In the genomic region with DNA sequence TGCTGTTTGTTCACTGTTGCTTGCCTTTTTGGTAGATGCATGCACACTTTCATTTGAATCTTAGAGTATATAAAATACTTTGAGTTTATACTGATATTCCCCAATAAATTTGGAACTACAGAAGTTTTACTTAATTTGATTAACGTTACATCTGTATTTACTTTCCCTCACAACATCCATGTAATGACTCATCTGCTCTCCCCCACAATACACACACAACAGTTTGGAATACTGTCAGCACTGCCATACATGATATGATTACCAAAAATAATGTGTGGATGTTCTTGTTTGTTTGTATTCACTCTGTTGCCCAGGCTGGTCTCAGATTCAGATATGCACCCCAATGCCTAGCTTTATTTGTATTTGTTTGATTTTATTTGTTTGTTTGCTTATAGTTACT, we compare ENCODE assay signal across 15 cellular contexts.
DNase-seq lines count a peak whose midpoint lies in the region; ATAC-seq and TF ChIP-seq lines count a peak whose summit lies in the region.
"Had no signal": no experiment of that assay in that cellular context is flagged by ENCODE, and none has a peak within 500 bp of the region (broad histone marks: within the 10 kb centered on the region; RNA-seq: fewer than 3 reads in every experiment).

No MANE protein-coding gene starts in this region.

- H3K27me3 Mint-ChIP-seq in CD8-positive, alpha-beta memory T cell, result no peaks in the 10 kb centered on the region
- H3K27me3 Mint-ChIP-seq: B cell; CD4-positive, alpha-beta T cell had no signal

- H3K4me3 ChIP-seq in IMR-90 (ENCODE audit: insufficient read depth, low read depth, low read length), result no peak overlapping the region
- H3K4me3 ChIP-seq in astrocyte of the spinal cord (ENCODE audit: low read depth, low read length), result no peak overlapping the region
- no peak overlapping the region for H3K4me3 ChIP-seq in fibroblast of villous mesenchyme (ENCODE audit: low read depth, low read length)
- no peak overlapping the region for H3K4me3 ChIP-seq in right atrium auricular region
- H3K4me3 ChIP-seq in CD8-positive, alpha-beta memory T cell (ENCODE audit: low read length), result no peak overlapping the region

- no peaks in the 10 kb centered on the region for H3K4me1 Mint-ChIP-seq in CD8-positive, alpha-beta memory T cell
- H3K4me1 Mint-ChIP-seq: B cell had no signal

- no TSS peak for BruUV-seq in IMR-90 (replicated peaks; lab: Mats Ljungman, UMichigan)

- H3K9me3 ChIP-seq in IMR-90 (ENCODE audit: control insufficient read depth, insufficient read depth, low read length), result no peaks in the 10 kb centered on the region
- no peaks in the 10 kb centered on the region for H3K9me3 ChIP-seq in right atrium auricular region
- H3K9me3 ChIP-seq in CD8-positive, alpha-beta memory T cell (ENCODE audit: low read length), result no peaks in the 10 kb centered on the region

- H3K36me3 ChIP-seq in IMR-90 (ENCODE audit: control insufficient read depth, insufficient read depth, low read length) (no peaks in the 10 kb centered on the region), right atrium auricular region (no peaks in the 10 kb centered on the region)
- no peaks in the 10 kb centered on the region for H3K36me3 ChIP-seq in CD8-positive, alpha-beta memory T cell (ENCODE audit: insufficient read depth, low read length)

- H3K18ac ChIP-seq in IMR-90 (ENCODE audit: low read depth, low read length), result no peak overlapping the region

- H3K4ac ChIP-seq in IMR-90 (ENCODE audit: low read depth, low read length), result no peak overlapping the region

- TF ChIP-seq POLR2A in IMR-90 (IDR thresholded peaks at IDR 0.05; ENCODE audit: low read depth, low read length), result no peak

- peaks cover 4% of the 10 kb centered on the region; the same call in 1 of the 2 replicates for H3K9me1 ChIP-seq in IMR-90 (ENCODE audit: insufficient read depth, low read length)

- H2BK5ac ChIP-seq in IMR-90 (ENCODE audit: low read depth, low read length, poor library complexity, severe bottlenecking), result no peak overlapping the region

- no peak overlapping the region for H2BK15ac ChIP-seq in IMR-90 (ENCODE audit: low read depth, low read length)

- POLR2A ChIA-PET in IMR-90 (lab: Charles Lee; ENCODE audit: unreplicated experiment), result no interaction called here
- POLR2A ChIA-PET in CD8-positive, alpha-beta memory T cell (lab: Charles Lee), result no interaction called here

- H4K5ac ChIP-seq in IMR-90 (ENCODE audit: low read depth, low read length), result no peak overlapping the region

- dilution Hi-C loops in IMR-90 (cut with HindIII; ENCODE audit: low sequenced_read_pairs, unreplicated experiment), result no loop called here

- no peaks in the 10 kb centered on the region; a peak in 2 of 4 replicates for H3K79me1 ChIP-seq in IMR-90 (ENCODE audit: low read depth in 1 of 2, low read length in 2 of 2)

- H3K4me2 ChIP-seq in IMR-90 (ENCODE audit: low read depth, low read length), result no peak overlapping the region

- no peak overlapping the region for H2AFZ ChIP-seq in IMR-90 (replicated peaks; ENCODE audit: low read length, poor library complexity)

- H3K9me3 Mint-ChIP-seq in CD8-positive, alpha-beta memory T cell, result no peaks in the 10 kb centered on the region
- H3K9me3 Mint-ChIP-seq: CD4-positive, alpha-beta T cell had no signal

- H3K9ac ChIP-seq in IMR-90 (ENCODE audit: low read depth, low read length), result no peak overlapping the region

- peaks cover 0 to 26% (median 21%) of the 10 kb centered on the region in 3 donors for H3K36me3 Mint-ChIP-seq in CD8-positive, alpha-beta memory T cell

- H3K27ac ChIP-seq in IMR-90 (ENCODE audit: insufficient read depth, low read length) (no peak overlapping the region), right atrium auricular region (no peak overlapping the region)
- no peak overlapping the region for H3K27ac ChIP-seq in CD8-positive, alpha-beta memory T cell (ENCODE audit: low read depth, low read length)

- no peak; the same call in 1 of the 2 replicates for ATAC-seq in IMR-90 (ENCODE audit: low read depth)

- WGBS in IMR-90 (ENCODE audit: extremely low coverage in 2 of 2, insufficient read length in 1 of 2), 2 experiments, result no CpG with 5 or more reads among the region's 1 CpG

- H3K27ac Mint-ChIP-seq in CD8-positive, alpha-beta memory T cell, result no peak overlapping the region
- H3K27ac Mint-ChIP-seq: B cell; CD4-positive, alpha-beta T cell had no signal

- H3K27me3 ChIP-seq in IMR-90 (ENCODE audit: control insufficient read depth, insufficient read depth, low read length), result no peaks in the 10 kb centered on the region
- no peaks in the 10 kb centered on the region for H3K27me3 ChIP-seq in right atrium auricular region
- H3K27me3 ChIP-seq in CD8-positive, alpha-beta memory T cell (ENCODE audit: insufficient read depth, low read length, poor library complexity, severe bottlenecking), result no peaks in the 10 kb centered on the region

- H3K14ac ChIP-seq in IMR-90 (replicated peaks; ENCODE audit: low read depth, low read length), result no peak overlapping the region

- CTCF ChIA-PET in IMR-90 (lab: Yijun Ruan, JAX), result no interaction called here
- CTCF ChIA-PET in CD8-positive, alpha-beta memory T cell (lab: Charles Lee), result no interaction called here

- H3K4me1 ChIP-seq in IMR-90 (ENCODE audit: control insufficient read depth, insufficient read depth, low read length) (0 out of 2 replicates have a peak, but pooled peaks cover 2% of the 10 kb centered on the region), right atrium auricular region (no peaks in the 10 kb centered on the region)
- H3K4me1 ChIP-seq in CD8-positive, alpha-beta memory T cell (ENCODE audit: insufficient read depth, low read length), result no peaks in the 10 kb centered on the region

- no peak overlapping the region for H4K8ac ChIP-seq in IMR-90 (ENCODE audit: low read depth in 2 of 2, low read length in 2 of 2)

- no peaks in the 10 kb centered on the region for H4K20me1 ChIP-seq in IMR-90 (ENCODE audit: insufficient read depth, low read length)

- in situ Hi-C loops in IMR-90 (cut with MboI; ENCODE audit: low sequenced_read_pairs), result no loop called here
- in situ Hi-C loops in astrocyte of the spinal cord (cut with HindIII; ENCODE audit: low sequenced_read_pairs), result no loop called here

- TF ChIP-seq CTCF in IMR-90 (conservative IDR thresholded peaks at IDR 0.05; ENCODE audit: low read depth, low read length) (no peak), astrocyte of the spinal cord (IDR thresholded peaks at IDR 0.05; ENCODE audit: low read depth, low read length) (no peak), fibroblast of villous mesenchyme (IDR thresholded peaks at IDR 0.05; ENCODE audit: insufficient read depth, low read depth, low read length) (no peak), right atrium auricular region (IDR thresholded peaks at IDR 0.05) (no peak)

- DNase-seq in Ammon's horn (ENCODE audit: low spot score) (peak; percentile 32), IMR-90 (peak; percentile 38), astrocyte of the spinal cord (ENCODE audit: low read depth, low spot score) (peak; percentile 9), fibroblast of villous mesenchyme (ENCODE audit: low read depth) (peak; percentile 19), cerebellar nuclear complex (lab: John Stamatoyannopoulos, UW) (no peak), DMS53 treated with DMSO at 0.1 percent for 48 hours (lab: John Stamatoyannopoulos, UW; ENCODE audit: unreplicated experiment) (no peak), right atrium auricular region (ENCODE audit: low spot score) (no peak)
- DNase-seq in CD8-positive, alpha-beta memory T cell, result no peak
- DNase-seq: CD4-positive, alpha-beta T cell; DMS 273 treated with DMSO at 0.1 percent for 48 hours; NCI-H1436 treated with DMSO at 0.1 percent for 48 hours; NCI-H2227 treated with DMSO at 0.1 percent for 48 hours; NCI-H526; RPMI8226 had no signal

- H3K56ac ChIP-seq in IMR-90 (ENCODE audit: extremely low read depth, insufficient read depth, low read length), result no peak overlapping the region

- TF ChIP-seq RAD21 in IMR-90 (IDR thresholded peaks at IDR 0.05; ENCODE audit: low read length), result no peak

- no peak overlapping the region for H3K4me3 Mint-ChIP-seq in CD8-positive, alpha-beta memory T cell
- H3K4me3 Mint-ChIP-seq: B cell; CD4-positive, alpha-beta T cell had no signal

- H2BK120ac ChIP-seq in IMR-90 (ENCODE audit: low read depth, low read length), result no peak overlapping the region

- no peak overlapping the region for H2BK20ac ChIP-seq in IMR-90 (ENCODE audit: low read depth, low read length)

- no peak overlapping the region for H3K23ac ChIP-seq in IMR-90 (ENCODE audit: low read depth, low read length)

- no peak overlapping the region for H2AK9ac ChIP-seq in IMR-90 (replicated peaks; ENCODE audit: low read depth, low read length, poor library complexity)

- H4K91ac ChIP-seq in IMR-90 (ENCODE audit: insufficient read depth, low read depth, low read length), result no peak overlapping the region

- H2AK5ac ChIP-seq in IMR-90 (ENCODE audit: low read depth, low read length), result no peak overlapping the region

- intact Hi-C loops in IMR-90 (cut with micrococcal nuclease), result no loop called here

TF ChIP-seq in IMR-90, 13 proteins besides CTCF, POLR2A, EP300 and RAD21:
- TF ChIP-seq, protein P1, sequence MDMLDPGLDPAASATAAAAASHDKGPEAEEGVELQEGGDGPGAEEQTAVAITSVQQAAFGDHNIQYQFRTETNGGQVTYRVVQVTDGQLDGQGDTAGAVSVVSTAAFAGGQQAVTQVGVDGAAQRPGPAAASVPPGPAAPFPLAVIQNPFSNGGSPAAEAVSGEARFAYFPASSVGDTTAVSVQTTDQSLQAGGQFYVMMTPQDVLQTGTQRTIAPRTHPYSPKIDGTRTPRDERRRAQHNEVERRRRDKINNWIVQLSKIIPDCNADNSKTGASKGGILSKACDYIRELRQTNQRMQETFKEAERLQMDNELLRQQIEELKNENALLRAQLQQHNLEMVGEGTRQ (IDR thresholded peaks at IDR 0.05; ENCODE audit: low read depth, low read length), result no peak
- peak; percentile 35; the same call in 1 of the 2 replicates for TF ChIP-seq FOS (IDR thresholded peaks at IDR 0.05; ENCODE audit: low read depth, low read length)

Comparison
In these comparisons a context has a peak if more than half of its experiments do, and no peak if none do; other contexts are left out.
1. DNase-seq: peak in Ammon's horn (single experiment), IMR-90 (single experiment), astrocyte of the spinal cord (single experiment) and fibroblast of villous mesenchyme (single experiment); none in cerebellar nuclear complex (0 of 2), DMS53 treated with DMSO at 0.1 percent for 48 hours (single experiment), right atrium auricular region (single experiment) and CD8-positive, alpha-beta memory T cell (0 of 5).